Comparison of ENCODE assay signal across 2 cellular contexts in the genomic region with DNA sequence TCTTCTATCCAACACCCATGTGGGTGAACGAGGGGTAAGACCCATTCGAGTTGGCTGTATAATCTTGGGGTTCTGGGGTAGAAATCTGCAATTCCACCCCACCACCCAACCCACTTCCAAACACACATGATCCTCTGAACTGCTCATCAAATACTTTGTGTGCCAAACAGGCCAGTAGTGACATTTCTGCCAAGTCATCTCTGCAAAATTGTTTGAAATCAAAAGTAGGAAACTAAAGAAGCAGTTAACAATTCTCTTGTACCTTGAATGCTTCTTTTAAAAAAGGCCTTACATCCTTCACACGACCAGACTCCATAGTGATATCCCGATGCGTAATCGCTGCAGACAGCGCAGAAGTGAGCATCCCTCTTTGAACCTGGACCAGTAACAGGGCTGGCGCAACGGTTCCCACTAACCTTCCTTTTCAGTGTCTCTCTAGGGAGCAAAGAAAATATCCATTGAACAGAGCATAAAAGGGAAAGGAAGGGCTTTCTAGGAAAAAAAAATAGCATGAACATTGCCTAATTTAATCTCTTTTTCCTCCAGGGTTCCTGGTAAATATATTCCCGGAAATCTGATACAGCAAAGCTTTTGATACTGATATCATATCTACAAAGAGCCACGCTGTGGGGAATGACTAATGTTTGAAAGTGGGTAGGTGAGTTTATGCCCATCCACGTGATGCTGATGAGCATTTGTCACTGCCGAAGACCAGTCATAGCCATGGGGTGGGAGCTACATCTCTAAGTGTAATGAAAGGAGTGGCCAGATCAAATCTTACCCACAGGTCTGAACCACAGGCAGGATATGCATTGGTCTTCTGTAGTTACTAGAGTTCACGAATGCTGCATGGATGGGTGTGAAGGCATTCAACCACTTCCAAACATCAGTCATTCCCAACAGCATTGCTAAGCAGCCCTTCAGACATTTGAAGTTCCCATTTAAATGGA.
TF ChIP-seq lines count a peak whose summit lies in the region.

No MANE protein-coding gene starts in this region.

TF ChIP-seq in GM23338, 12 proteins besides CTCF, POLR2A, EP300 and RAD21 (continued from another document):
- TF ChIP-seq, protein P1, sequence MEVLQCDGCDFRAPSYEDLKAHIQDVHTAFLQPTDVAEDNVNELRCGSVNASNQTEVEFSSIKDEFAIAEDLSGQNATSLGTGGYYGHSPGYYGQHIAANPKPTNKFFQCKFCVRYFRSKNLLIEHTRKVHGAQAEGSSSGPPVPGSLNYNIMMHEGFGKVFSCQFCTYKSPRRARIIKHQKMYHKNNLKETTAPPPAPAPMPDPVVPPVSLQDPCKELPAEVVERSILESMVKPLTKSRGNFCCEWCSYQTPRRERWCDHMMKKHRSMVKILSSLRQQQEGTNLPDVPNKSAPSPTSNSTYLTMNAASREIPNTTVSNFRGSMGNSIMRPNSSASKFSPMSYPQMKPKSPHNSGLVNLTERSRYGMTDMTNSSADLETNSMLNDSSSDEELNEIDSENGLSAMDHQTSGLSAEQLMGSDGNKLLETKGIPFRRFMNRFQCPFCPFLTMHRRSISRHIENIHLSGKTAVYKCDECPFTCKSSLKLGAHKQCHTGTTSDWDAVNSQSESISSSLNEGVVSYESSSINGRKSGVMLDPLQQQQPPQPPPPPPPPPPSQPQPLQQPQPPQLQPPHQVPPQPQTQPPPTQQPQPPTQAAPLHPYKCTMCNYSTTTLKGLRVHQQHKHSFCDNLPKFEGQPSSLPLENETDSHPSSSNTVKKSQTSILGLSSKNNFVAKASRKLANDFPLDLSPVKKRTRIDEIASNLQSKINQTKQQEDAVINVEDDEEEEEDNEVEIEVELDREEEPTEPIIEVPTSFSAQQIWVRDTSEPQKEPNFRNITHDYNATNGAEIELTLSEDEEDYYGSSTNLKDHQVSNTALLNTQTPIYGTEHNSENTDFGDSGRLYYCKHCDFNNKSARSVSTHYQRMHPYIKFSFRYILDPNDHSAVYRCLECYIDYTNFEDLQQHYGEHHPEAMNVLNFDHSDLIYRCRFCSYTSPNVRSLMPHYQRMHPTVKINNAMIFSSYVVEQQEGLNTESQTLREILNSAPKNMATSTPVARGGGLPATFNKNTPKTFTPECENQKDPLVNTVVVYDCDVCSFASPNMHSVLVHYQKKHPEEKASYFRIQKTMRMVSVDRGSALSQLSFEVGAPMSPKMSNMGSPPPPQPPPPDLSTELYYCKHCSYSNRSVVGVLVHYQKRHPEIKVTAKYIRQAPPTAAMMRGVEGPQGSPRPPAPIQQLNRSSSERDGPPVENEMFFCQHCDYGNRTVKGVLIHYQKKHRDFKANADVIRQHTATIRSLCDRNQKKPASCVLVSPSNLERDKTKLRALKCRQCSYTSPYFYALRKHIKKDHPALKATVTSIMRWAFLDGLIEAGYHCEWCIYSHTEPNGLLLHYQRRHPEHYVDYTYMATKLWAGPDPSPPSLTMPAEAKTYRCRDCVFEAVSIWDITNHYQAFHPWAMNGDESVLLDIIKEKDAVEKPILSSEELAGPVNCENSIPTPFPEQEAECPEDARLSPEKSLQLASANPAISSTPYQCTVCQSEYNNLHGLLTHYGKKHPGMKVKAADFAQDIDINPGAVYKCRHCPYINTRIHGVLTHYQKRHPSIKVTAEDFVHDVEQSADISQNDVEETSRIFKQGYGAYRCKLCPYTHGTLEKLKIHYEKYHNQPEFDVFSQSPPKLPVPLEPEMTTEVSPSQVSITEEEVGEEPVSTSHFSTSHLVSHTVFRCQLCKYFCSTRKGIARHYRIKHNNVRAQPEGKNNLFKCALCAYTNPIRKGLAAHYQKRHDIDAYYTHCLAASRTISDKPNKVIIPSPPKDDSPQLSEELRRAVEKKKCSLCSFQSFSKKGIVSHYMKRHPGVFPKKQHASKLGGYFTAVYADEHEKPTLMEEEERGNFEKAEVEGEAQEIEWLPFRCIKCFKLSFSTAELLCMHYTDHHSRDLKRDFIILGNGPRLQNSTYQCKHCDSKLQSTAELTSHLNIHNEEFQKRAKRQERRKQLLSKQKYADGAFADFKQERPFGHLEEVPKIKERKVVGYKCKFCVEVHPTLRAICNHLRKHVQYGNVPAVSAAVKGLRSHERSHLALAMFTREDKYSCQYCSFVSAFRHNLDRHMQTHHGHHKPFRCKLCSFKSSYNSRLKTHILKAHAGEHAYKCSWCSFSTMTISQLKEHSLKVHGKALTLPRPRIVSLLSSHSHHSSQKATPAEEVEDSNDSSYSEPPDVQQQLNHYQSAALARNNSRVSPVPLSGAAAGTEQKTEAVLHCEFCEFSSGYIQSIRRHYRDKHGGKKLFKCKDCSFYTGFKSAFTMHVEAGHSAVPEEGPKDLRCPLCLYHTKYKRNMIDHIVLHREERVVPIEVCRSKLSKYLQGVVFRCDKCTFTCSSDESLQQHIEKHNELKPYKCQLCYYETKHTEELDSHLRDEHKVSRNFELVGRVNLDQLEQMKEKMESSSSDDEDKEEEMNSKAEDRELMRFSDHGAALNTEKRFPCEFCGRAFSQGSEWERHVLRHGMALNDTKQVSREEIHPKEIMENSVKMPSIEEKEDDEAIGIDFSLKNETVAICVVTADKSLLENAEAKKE (CRISPR knock-in tag; IDR thresholded peaks at IDR 0.05) = no peak
TF ChIP-seq in GM23338: peak in this region for 0.

TF ChIP-seq in K562, 482 proteins besides CTCF, POLR2A, EP300 and RAD21 (continued from another document and continues in another):
- TF ChIP-seq, protein P2, sequence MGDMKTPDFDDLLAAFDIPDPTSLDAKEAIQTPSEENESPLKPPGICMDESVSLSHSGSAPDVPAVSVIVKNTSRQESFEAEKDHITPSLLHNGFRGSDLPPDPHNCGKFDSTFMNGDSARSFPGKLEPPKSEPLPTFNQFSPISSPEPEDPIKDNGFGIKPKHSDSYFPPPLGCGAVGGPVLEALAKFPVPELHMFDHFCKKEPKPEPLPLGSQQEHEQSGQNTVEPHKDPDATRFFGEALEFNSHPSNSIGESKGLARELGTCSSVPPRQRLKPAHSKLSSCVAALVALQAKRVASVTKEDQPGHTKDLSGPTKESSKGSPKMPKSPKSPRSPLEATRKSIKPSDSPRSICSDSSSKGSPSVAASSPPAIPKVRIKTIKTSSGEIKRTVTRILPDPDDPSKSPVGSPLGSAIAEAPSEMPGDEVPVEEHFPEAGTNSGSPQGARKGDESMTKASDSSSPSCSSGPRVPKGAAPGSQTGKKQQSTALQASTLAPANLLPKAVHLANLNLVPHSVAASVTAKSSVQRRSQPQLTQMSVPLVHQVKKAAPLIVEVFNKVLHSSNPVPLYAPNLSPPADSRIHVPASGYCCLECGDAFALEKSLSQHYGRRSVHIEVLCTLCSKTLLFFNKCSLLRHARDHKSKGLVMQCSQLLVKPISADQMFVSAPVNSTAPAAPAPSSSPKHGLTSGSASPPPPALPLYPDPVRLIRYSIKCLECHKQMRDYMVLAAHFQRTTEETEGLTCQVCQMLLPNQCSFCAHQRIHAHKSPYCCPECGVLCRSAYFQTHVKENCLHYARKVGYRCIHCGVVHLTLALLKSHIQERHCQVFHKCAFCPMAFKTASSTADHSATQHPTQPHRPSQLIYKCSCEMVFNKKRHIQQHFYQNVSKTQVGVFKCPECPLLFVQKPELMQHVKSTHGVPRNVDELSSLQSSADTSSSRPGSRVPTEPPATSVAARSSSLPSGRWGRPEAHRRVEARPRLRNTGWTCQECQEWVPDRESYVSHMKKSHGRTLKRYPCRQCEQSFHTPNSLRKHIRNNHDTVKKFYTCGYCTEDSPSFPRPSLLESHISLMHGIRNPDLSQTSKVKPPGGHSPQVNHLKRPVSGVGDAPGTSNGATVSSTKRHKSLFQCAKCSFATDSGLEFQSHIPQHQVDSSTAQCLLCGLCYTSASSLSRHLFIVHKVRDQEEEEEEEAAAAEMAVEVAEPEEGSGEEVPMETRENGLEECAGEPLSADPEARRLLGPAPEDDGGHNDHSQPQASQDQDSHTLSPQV (IDR thresholded peaks at IDR 0.05) = peak; percentile 48; the same call in 1 of the 2 replicates
- TF ChIP-seq ZNF224 (CRISPR knock-in tag; IDR thresholded peaks at IDR 0.05) (no peak), GABPA (tag; conservative IDR thresholded peaks at IDR 0.05; ENCODE audit: low read depth) (peak; percentile 28), NFRKB (IDR thresholded peaks at IDR 0.05; ENCODE audit: low read depth) (no peak), FOXP4 (CRISPR knock-in tag; IDR thresholded peaks at IDR 0.05; ENCODE audit: borderline replicate concordance) (no peak), CEBPG (CRISPR knock-in tag; IDR thresholded peaks at IDR 0.05) (no peak), CEBPG (tag; conservative IDR thresholded peaks at IDR 0.05 in 1 of 2, IDR thresholded peaks at IDR 0.05 in 1 of 2) (peak in 1 of 2 experiments; percentile 58; a peak in 1 of 4 replicates), NR1H2 (CRISPR knock-in tag; IDR thresholded peaks at IDR 0.05) (no peak), ARNT (IDR thresholded peaks at IDR 0.05) (no peak), PBX2 (CRISPR knock-in tag; IDR thresholded peaks at IDR 0.05; ENCODE audit: low read depth) (no peak), PBX2 (tag; conservative IDR thresholded peaks at IDR 0.05; ENCODE audit: low read depth) (no peak), TCF7 (IDR thresholded peaks at IDR 0.05; ENCODE audit: borderline replicate concordance) (peak; percentile 80; the same call in 1 of the 2 replicates), SMARCC2 (IDR thresholded peaks at IDR 0.05; ENCODE audit: low read depth) (no peak), NRF1 (conservative IDR thresholded peaks at IDR 0.05 in 1 of 2, IDR thresholded peaks at IDR 0.05 in 1 of 2) (0 out of 4 replicates have a peak, but pooled peaks have one; percentile 14 to 39), CBFB (CRISPR knock-in tag; IDR thresholded peaks at IDR 0.05) (no peak), ETS2 (tag; IDR thresholded peaks at IDR 0.05; ENCODE audit: borderline replicate concordance, poor library complexity, severe bottlenecking) (no peak), CBX2 (IDR thresholded peaks at IDR 0.05; ENCODE audit: insufficient read depth, low read length, poor library complexity, severe bottlenecking) (no peak), ELF1 (tag; IDR thresholded peaks at IDR 0.05) (no peak), WHSC1 (IDR thresholded peaks at IDR 0.05; ENCODE audit: low read length) (no peak), L3MBTL2 (IDR thresholded peaks at IDR 0.05) (peak; percentile 81), ZNF212 (CRISPR knock-in tag; IDR thresholded peaks at IDR 0.05) (no peak), ZNF449 (CRISPR knock-in tag; IDR thresholded peaks at IDR 0.05) (no peak), CXXC5 (CRISPR knock-in tag; IDR thresholded peaks at IDR 0.05) (peak; percentile 69), SMARCE1 (IDR thresholded peaks at IDR 0.05) (peak; percentile 70; the same call in 1 of the 2 replicates), ZNF75A (CRISPR knock-in tag; IDR thresholded peaks at IDR 0.05) (no peak), GATAD2B (IDR thresholded peaks at IDR 0.05; ENCODE audit: borderline replicate concordance) (no peak), GATA2 (CRISPR knock-in tag; IDR thresholded peaks at IDR 0.05) (0 out of 2 replicates have a peak, but pooled peaks have one; percentile 30), KLF13 (tag; IDR thresholded peaks at IDR 0.05; ENCODE audit: borderline replicate concordance, low read depth) (no peak), ZNF561 (CRISPR knock-in tag; conservative IDR thresholded peaks at IDR 0.05) (no peak), HNRNPLL (IDR thresholded peaks at IDR 0.05; ENCODE audit: low read depth, low read length, poor library complexity, severe bottlenecking) (no peak), NFE2 (IDR thresholded peaks at IDR 0.05; ENCODE audit: low read depth) (peak; percentile 73)
- TF ChIP-seq, protein P3, sequence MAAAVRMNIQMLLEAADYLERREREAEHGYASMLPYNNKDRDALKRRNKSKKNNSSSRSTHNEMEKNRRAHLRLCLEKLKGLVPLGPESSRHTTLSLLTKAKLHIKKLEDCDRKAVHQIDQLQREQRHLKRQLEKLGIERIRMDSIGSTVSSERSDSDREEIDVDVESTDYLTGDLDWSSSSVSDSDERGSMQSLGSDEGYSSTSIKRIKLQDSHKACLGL (CRISPR knock-in tag; IDR thresholded peaks at IDR 0.05; ENCODE audit: borderline replicate concordance, poor library complexity, severe bottlenecking) = no peak
